28 cellular contexts compared by ENCODE assay signal in genomic region chr22:38029370-38029769, GRCh38. TPM values are rescaled to one million over a fixed set of nuclear protein-coding genes. Genes with fewer than 3 reads are reported as not detected.
A peak's percentile ranks its signal among the peaks of the same experiment; 100 is the strongest.
DNase-seq lines count a peak whose midpoint lies in the region; ATAC-seq and TF ChIP-seq lines count a peak whose summit lies in the region.
"Had no signal": no experiment of that assay in that cellular context is flagged by ENCODE, and none has a peak within 500 bp of the region (broad histone marks: within the 10 kb centered on the region; RNA-seq: fewer than 3 reads in every experiment).

No MANE protein-coding gene starts in this region.

- no peak overlapping the region for H2BK15ac ChIP-seq in IMR-90 (ENCODE audit: low read depth, low read length)

- no peak overlapping the region for H3K14ac ChIP-seq in IMR-90 (replicated peaks; ENCODE audit: low read depth, low read length)

- no peaks in the 10 kb centered on the region for H3K36me3 ChIP-seq in IMR-90 (ENCODE audit: control insufficient read depth, insufficient read depth, low read length)
- H3K36me3 ChIP-seq in thyroid gland, result no peaks in the 10 kb centered on the region
- H3K36me3 ChIP-seq: HAP-1 had no signal

- CTCF ChIA-PET in IMR-90 (lab: Yijun Ruan, JAX), result no interaction called here

- H4K8ac ChIP-seq in IMR-90 (ENCODE audit: low read depth in 2 of 2, low read length in 2 of 2), result no peak overlapping the region

- no TSS peak for BruUV-seq in IMR-90 (replicated peaks; lab: Mats Ljungman, UMichigan)

- H4K5ac ChIP-seq in IMR-90 (ENCODE audit: low read depth, low read length), result no peak overlapping the region

- H3K27me3 Mint-ChIP-seq in brain, result peaks cover 3% of the 10 kb centered on the region
- H3K27me3 Mint-ChIP-seq: CD4-positive, alpha-beta memory T cell had no signal

- no peak for ATAC-seq in IMR-90 (ENCODE audit: low read depth)
- ATAC-seq in GM19452 (IDR thresholded peaks at IDR 0.05; ENCODE audit: unreplicated experiment), result no peak
- ATAC-seq: A549, GM23338 had no signal

- H3K4me1 ChIP-seq in IMR-90 (ENCODE audit: control insufficient read depth, insufficient read depth, low read length), result peaks cover 18% of the 10 kb centered on the region
- peaks cover 45 to 56% of the 10 kb centered on the region in 2 donors for H3K4me1 ChIP-seq in thyroid gland

- no peak overlapping the region; the same call in 1 of the 2 replicates for H3K23ac ChIP-seq in IMR-90 (ENCODE audit: low read depth, low read length)

- H3K18ac ChIP-seq in IMR-90 (ENCODE audit: low read depth, low read length), result no peak overlapping the region

- peak overlapping the region; percentile 10 to 78 (median 15) for H3K27ac Mint-ChIP-seq in brain
- H3K27ac Mint-ChIP-seq: GM23338, IgD-negative memory B cell had no signal

- H4K91ac ChIP-seq in IMR-90 (ENCODE audit: insufficient read depth, low read depth, low read length), result no peak overlapping the region

- no peaks in the 10 kb centered on the region for H3K9me3 Mint-ChIP-seq in brain
- H3K9me3 Mint-ChIP-seq: CD4-positive, alpha-beta memory T cell; GM23338; IgD-negative memory B cell had no signal

- H3K27me3 ChIP-seq in IMR-90 (ENCODE audit: control insufficient read depth, insufficient read depth, low read length) (peaks cover 23% of the 10 kb centered on the region), layer of hippocampus (ENCODE audit: control insufficient read depth, insufficient read depth, low read length) (no peaks in the 10 kb centered on the region), thyroid gland (no peaks in the 10 kb centered on the region)

- no peak for TF ChIP-seq RAD21 in IMR-90 (IDR thresholded peaks at IDR 0.05; ENCODE audit: low read length)

- H3K9me1 ChIP-seq in IMR-90 (ENCODE audit: insufficient read depth, low read length), result peaks cover 10% of the 10 kb centered on the region

- no peak for DNase-seq in IMR-90
- no peak for DNase-seq in thyroid gland
- no peak for DNase-seq in activated naive CD4-positive, alpha-beta T cell treated with anti-CD3 and anti-CD28 coated beads, Interleukin-2, amount 50 U/mL, for 16 hours
- no peak for DNase-seq in Kasumi-1 (lab: John Stamatoyannopoulos, UW)
- DNase-seq: AML-193; C1 segment of cervical spinal cord; CD4-positive, alpha-beta memory T cell; COR-L47; DMS53; NCI-H1048; NCI-H1694; NCI-H2029 treated with DMSO at 0.1 percent for 48 hours; NCI-H2227 treated with DMSO at 0.1 percent for 48 hours; NCI-H69; RPMI8226; SHP77 had no signal

- H3K27ac ChIP-seq in IMR-90 (ENCODE audit: insufficient read depth, low read length), result no peak overlapping the region
- H3K27ac ChIP-seq in layer of hippocampus (ENCODE audit: low read depth, low read length), result peak overlapping the region; percentile 99
- peak overlapping the region in 2 of 3 donors; percentile 42 to 43 for H3K27ac ChIP-seq in thyroid gland
- H3K27ac ChIP-seq: A549, KMS-11 had no signal

- H4K20me1 ChIP-seq in IMR-90 (ENCODE audit: insufficient read depth, low read length), result no peaks in the 10 kb centered on the region

- H2AFZ ChIP-seq in IMR-90 (replicated peaks; ENCODE audit: low read length, poor library complexity), result peak overlapping the region; percentile 49
- H2AFZ ChIP-seq: GM23338 had no signal

- H3K4me3 Mint-ChIP-seq in brain, result no peak overlapping the region
- H3K4me3 Mint-ChIP-seq: CD4-positive, alpha-beta memory T cell; GM23338 had no signal

- H3K9ac ChIP-seq in IMR-90 (ENCODE audit: low read depth, low read length), result no peak overlapping the region
- H3K9ac ChIP-seq: KMS-11 had no signal

- H2AK9ac ChIP-seq in IMR-90 (replicated peaks; ENCODE audit: low read depth, low read length, poor library complexity), result peak overlapping the region; percentile 55

- H2BK120ac ChIP-seq in IMR-90 (ENCODE audit: low read depth, low read length), result no peak overlapping the region

- H3K9me3 ChIP-seq in IMR-90 (ENCODE audit: control insufficient read depth, insufficient read depth, low read length) (no peaks in the 10 kb centered on the region), thyroid gland (no peaks in the 10 kb centered on the region)
- H3K9me3 ChIP-seq: A549, HAP-1 had no signal

- H3K4me3 ChIP-seq in IMR-90 (ENCODE audit: insufficient read depth, low read depth, low read length) (no peak overlapping the region), thyroid gland (replicated peaks in 1 of 3) (no peak overlapping the region)
- H3K4me3 ChIP-seq: A549, GM23338, HAP-1 had no signal

- H2BK5ac ChIP-seq in IMR-90 (ENCODE audit: low read depth, low read length, poor library complexity, severe bottlenecking), result no peak overlapping the region

- TF ChIP-seq CTCF in IMR-90 (conservative IDR thresholded peaks at IDR 0.05; ENCODE audit: low read depth, low read length), result no peak
- TF ChIP-seq CTCF in brain (conservative IDR thresholded peaks at IDR 0.05), result no peak
- no peak for TF ChIP-seq CTCF in thyroid gland (IDR thresholded peaks at IDR 0.05)

- peaks cover 94% of the 10 kb centered on the region for H3K4me1 Mint-ChIP-seq in brain

- POLR2A ChIA-PET in IMR-90 (lab: Charles Lee; ENCODE audit: unreplicated experiment), result no interaction called here

- intact Hi-C loops in IMR-90 (cut with micrococcal nuclease), result no loop called here
- intact Hi-C loops in thyroid gland (cut with DNase I), result no loop called here

- H3K56ac ChIP-seq in IMR-90 (ENCODE audit: extremely low read depth, insufficient read depth, low read length), result no peak overlapping the region

- H2AK5ac ChIP-seq in IMR-90 (ENCODE audit: low read depth, low read length), result no peak overlapping the region

- dilution Hi-C loops in IMR-90 (cut with HindIII; ENCODE audit: low sequenced_read_pairs, unreplicated experiment), result no loop called here

- TF ChIP-seq POLR2A in IMR-90 (IDR thresholded peaks at IDR 0.05; ENCODE audit: low read depth, low read length), result no peak
- TF ChIP-seq POLR2A in thyroid gland (IDR thresholded peaks at IDR 0.05), result no peak

- in situ Hi-C loops in IMR-90 (cut with MboI; ENCODE audit: low sequenced_read_pairs), result no loop called here

- no peaks in the 10 kb centered on the region for H3K36me3 Mint-ChIP-seq in brain
- H3K36me3 Mint-ChIP-seq: CD4-positive, alpha-beta memory T cell had no signal

- H3K4ac ChIP-seq in IMR-90 (ENCODE audit: low read depth, low read length), result no peak overlapping the region

- H3K79me1 ChIP-seq in IMR-90 (ENCODE audit: low read depth in 1 of 2, low read length in 2 of 2), result no peaks in the 10 kb centered on the region; a peak in 1 of 4 replicates

- no peak overlapping the region for H2BK20ac ChIP-seq in IMR-90 (ENCODE audit: low read depth, low read length)

- no peak overlapping the region for H3K4me2 ChIP-seq in IMR-90 (ENCODE audit: low read depth, low read length)
- H3K4me2 ChIP-seq: A549, GM23338, KMS-11 had no signal

TF ChIP-seq in IMR-90, 13 proteins besides CTCF, POLR2A, EP300 and RAD21:
- TF ChIP-seq NFE2L2 (IDR thresholded peaks at IDR 0.05; ENCODE audit: low read depth, low read length) (no peak), RCOR1 (IDR thresholded peaks at IDR 0.05; ENCODE audit: insufficient replicate concordance, low read length) (no peak), USF2 (IDR thresholded peaks at IDR 0.05; ENCODE audit: low read depth, low read length) (no peak), CHD1 (IDR thresholded peaks at IDR 0.05; ENCODE audit: low read depth, low read length) (no peak), CEBPB (IDR thresholded peaks at IDR 0.05; ENCODE audit: low read depth, low read length) (no peak), ELK1 (IDR thresholded peaks at IDR 0.05; ENCODE audit: borderline replicate concordance, low read depth, low read length) (no peak), FOS (IDR thresholded peaks at IDR 0.05; ENCODE audit: low read depth, low read length) (no peak), MAZ (IDR thresholded peaks at IDR 0.05; ENCODE audit: borderline replicate concordance, low read depth, low read length) (no peak), RFX5 (IDR thresholded peaks at IDR 0.05; ENCODE audit: low read depth, low read length) (no peak)

RNA-seq across cellular contexts. Expression of gene PICK1, which starts 27.8 kb away (rescaled TPM):
- total RNA-seq in IMR-90 (2012; rRNA removed) (14.4 and 16.5 TPM in 2 replicates), thyroid gland (10 to 100 TPM; 52.2 to 81.4 (median 57.5) TPM)
- polyA plus RNA-seq in IMR-90 (2012; rRNA removed) (21.0 and 22.1 TPM in 2 replicates), brain (ENCODE audit: insufficient read depth, low read depth, low replicate concordance) (36.2 TPM)
- polyA plus RNA-seq in IMR-90 (2012; cell fraction: cytosol; rRNA removed), result 21.3 and 24.6 TPM in 2 replicates
- 95.1 and 119 TPM in 2 replicates for polyA plus RNA-seq in IMR-90 (2012; cell fraction: nucleus; rRNA removed; ENCODE audit: low replicate concordance)

RNA-seq across cellular contexts. Expression of gene SOX10, which starts 45.0 kb away (rescaled TPM):
- total RNA-seq in IMR-90 (2012; rRNA removed), result not detected in 2 replicates
- not detected in 2 replicates for polyA plus RNA-seq in IMR-90 (2012; rRNA removed)
- polyA plus RNA-seq in IMR-90 (2012; cell fraction: cytosol; rRNA removed), result not detected in 2 replicates
- polyA plus RNA-seq in IMR-90 (2012; cell fraction: nucleus; rRNA removed; ENCODE audit: low replicate concordance), result not detected in 2 replicates
- polyA plus RNA-seq in brain (ENCODE audit: insufficient read depth, low read depth, low replicate concordance), result 81.2 TPM
- under 1 TPM in 1 of 4 donors, not detected in 3; 0.34 TPM for total RNA-seq in thyroid gland
- total RNA-seq: CD4-positive, alpha-beta memory T cell; Daoy; G401; NCI-H460 had no signal
- polyA plus RNA-seq: A549; CD4-positive, alpha-beta memory T cell; IgD-negative memory B cell had no signal

RNA-seq across cellular contexts. Expression of gene SLC16A8, which starts 54.6 kb away (rescaled TPM):
- total RNA-seq in IMR-90 (2012; rRNA removed) (not detected in 2 replicates), thyroid gland (1 to 10 TPM in 1 of 4 donors, under 1 TPM in 1, not detected in 2; 0.88 to 1.0 TPM)
- polyA plus RNA-seq in IMR-90 (2012; rRNA removed) (not detected in 2 replicates), brain (ENCODE audit: insufficient read depth, low read depth, low replicate concordance) (1.2 TPM)
- polyA plus RNA-seq in IMR-90 (2012; cell fraction: cytosol; rRNA removed), result 0.08 and 0.21 TPM in 2 replicates
- polyA plus RNA-seq in IMR-90 (2012; cell fraction: nucleus; rRNA removed; ENCODE audit: low replicate concordance), result not detected in 2 replicates
- total RNA-seq: CD4-positive, alpha-beta memory T cell; Daoy; G401; NCI-H460; SK-MEL-5 had no signal
- polyA plus RNA-seq: A549; CD4-positive, alpha-beta memory T cell; IgD-negative memory B cell had no signal
